17 cellular contexts compared by ENCODE assay signal in the genomic region with DNA sequence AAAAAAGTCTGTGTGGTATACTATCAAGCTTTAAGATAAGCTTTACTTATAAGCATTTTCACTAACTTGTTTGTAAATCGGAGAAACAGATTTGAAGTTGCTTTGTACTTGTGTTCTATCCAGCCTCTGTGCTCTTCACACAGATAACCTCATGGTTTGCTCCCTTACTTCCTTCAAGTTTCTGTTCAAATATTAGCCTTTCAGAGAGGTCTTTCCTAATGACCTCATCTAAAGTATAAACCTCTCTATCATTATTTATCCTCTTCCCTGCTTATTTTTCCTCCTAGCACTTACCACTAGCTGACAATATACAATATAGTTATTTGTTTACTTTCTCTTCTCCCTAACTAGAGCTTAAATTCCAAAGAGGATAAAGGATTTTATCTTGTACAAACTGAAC.
DNase-seq lines count a peak whose midpoint lies in the region; ATAC-seq and TF ChIP-seq lines count a peak whose summit lies in the region.
"Had no signal": no experiment of that assay in that cellular context is flagged by ENCODE, and none has a peak within 500 bp of the region (broad histone marks: within the 10 kb centered on the region; RNA-seq: fewer than 3 reads in every experiment).

No MANE protein-coding gene starts in this region.

- H3K79me2 ChIP-seq in SU-DHL-6 (ENCODE audit: insufficient read depth, low read length): no peaks in the 10 kb centered on the region

- H2BK12ac ChIP-seq in neuronal stem cell (ENCODE audit: low read length): no peak overlapping the region

- H4K8ac ChIP-seq in neuronal stem cell (ENCODE audit: low read depth, low read length): no peak overlapping the region

- no peak overlapping the region for H2BK15ac ChIP-seq in neuronal stem cell (ENCODE audit: low read length)

- no peak overlapping the region for H2AK5ac ChIP-seq in neuronal stem cell (ENCODE audit: low read depth, low read length)

- no peak overlapping the region for H3K23ac ChIP-seq in neuronal stem cell (ENCODE audit: low read depth, low read length, poor library complexity)

- intact Hi-C loops in natural killer cell (cut with micrococcal nuclease): loop anchor here (5.0 to 10.0 kb wide), 3 partner anchors 143 to 646 kb away; no protein-coding TSS in a partner anchor

- H3K27ac ChIP-seq in SU-DHL-6 (ENCODE audit: low read depth, low read length) (peak overlapping the region; percentile 40), brain microvascular endothelial cell (no peak overlapping the region), neuronal stem cell (replicated peaks; ENCODE audit: low read length) (no peak overlapping the region)
- H3K27ac ChIP-seq: BLaER1 treated with 17β-estradiol and CSF1 and Interleukin-3, amounts not matched to agents 10 nM and 100 nM had no signal

- in situ Hi-C loops in brain microvascular endothelial cell (cut with HindIII; ENCODE audit: low pct_ligation_motif_present, low sequenced_read_pairs): no loop called here

- H2BK5ac ChIP-seq in neuronal stem cell (ENCODE audit: low read length): no peak overlapping the region

- no peaks in the 10 kb centered on the region for H3K27me3 Mint-ChIP-seq in natural killer cell (ENCODE audit: low read depth in 2 of 2)
- H3K27me3 Mint-ChIP-seq in natural killer cell treated with Interleukin-12 subunit alpha and Interleukin-12 subunit beta and Interleukin-15 and Interleukin-18, amount 100 ng/mL, for 72 hours: no peaks in the 10 kb centered on the region

- H3K9me3 ChIP-seq in SU-DHL-6 (ENCODE audit: insufficient read depth, low read length): no peaks in the 10 kb centered on the region
- H3K9me3 ChIP-seq in neuronal stem cell (replicated peaks in 1 of 2; ENCODE audit: control insufficient read depth in 2 of 2, insufficient read depth in 1 of 2, low read depth in 1 of 2, low read length in 2 of 2): no peaks in the 10 kb centered on the region
- H3K9me3 ChIP-seq: adrenal gland; BLaER1 treated with 17β-estradiol and CSF1 and Interleukin-3, amounts not matched to agents 10 nM and 100 nM; heart right ventricle had no signal

- H3K4ac ChIP-seq in neuronal stem cell (ENCODE audit: low read length): no peak overlapping the region

- ATAC-seq in natural killer cell: no peak
- ATAC-seq in natural killer cell treated with Interleukin-12 subunit alpha and Interleukin-12 subunit beta and Interleukin-15 and Interleukin-18, amount 100 ng/mL, for 72 hours: no peak
- no peak for ATAC-seq in GM21515 (IDR thresholded peaks at IDR 0.05; ENCODE audit: unreplicated experiment)
- ATAC-seq: heart right ventricle had no signal

- no peak overlapping the region for H4K91ac ChIP-seq in neuronal stem cell (ENCODE audit: low read depth, low read length, poor library complexity)

- DNase-seq in natural killer cell (no peak), inferior parietal cortex (ENCODE audit: extremely low spot score) (peak; percentile 17), putamen (ENCODE audit: low spot score) (no peak), brain microvascular endothelial cell (no peak), neuronal stem cell (ENCODE audit: low spot score) (no peak)
- DNase-seq in natural killer cell treated with Interleukin-12 subunit alpha and Interleukin-12 subunit beta and Interleukin-15 and Interleukin-18, amount 100 ng/mL, for 72 hours (ENCODE audit: low spot score): no peak
- DNase-seq: activated CD4-positive, alpha-beta T cell treated with anti-CD3 and anti-CD28 coated beads, Interleukin-2, amount 50 U/mL, for 1 hour; adrenal gland; effector memory CD4-positive, alpha-beta T cell; heart right ventricle; NCI-H1105; stimulated activated CD4-positive, alpha-beta T cell treated with anti-CD3 and anti-CD28 coated beads, Interleukin-2, amount 100 ng/mL, for 24 hours; stimulated activated naive CD4-positive, alpha-beta T cell treated with Interleukin-2 at 50 U/mL for 16 hours had no signal

- H3K36me3 Mint-ChIP-seq in natural killer cell: peaks cover 25% of the 10 kb centered on the region
- peaks cover 27% of the 10 kb centered on the region for H3K36me3 Mint-ChIP-seq in natural killer cell treated with Interleukin-12 subunit alpha and Interleukin-12 subunit beta and Interleukin-15 and Interleukin-18, amount 100 ng/mL, for 72 hours

- H3K27me3 ChIP-seq in SU-DHL-6 (ENCODE audit: low read length) (no peaks in the 10 kb centered on the region), brain microvascular endothelial cell (replicated peaks) (no peaks in the 10 kb centered on the region), neuronal stem cell (ENCODE audit: control insufficient read depth in 3 of 3, insufficient read depth in 3 of 3, low read depth in 1 of 3, low read length in 3 of 3) (no peaks in the 10 kb centered on the region)
- H3K27me3 ChIP-seq: adrenal gland; BLaER1 treated with 17β-estradiol and CSF1 and Interleukin-3, amounts not matched to agents 10 nM and 100 nM; heart right ventricle had no signal

- H3K18ac ChIP-seq in neuronal stem cell (ENCODE audit: low read length): no peak overlapping the region

- H3K9me3 Mint-ChIP-seq in natural killer cell: no peaks in the 10 kb centered on the region
- H3K9me3 Mint-ChIP-seq in natural killer cell treated with Interleukin-12 subunit alpha and Interleukin-12 subunit beta and Interleukin-15 and Interleukin-18, amount 100 ng/mL, for 72 hours: no peaks in the 10 kb centered on the region

- H3K4me1 ChIP-seq in neuronal stem cell (ENCODE audit: control insufficient read depth in 2 of 2, insufficient read depth in 1 of 2, low read depth in 1 of 2, low read length in 2 of 2): no peaks in the 10 kb centered on the region
- H3K4me1 ChIP-seq: BLaER1 treated with 17β-estradiol and CSF1 and Interleukin-3, amounts not matched to agents 10 nM and 100 nM had no signal

- no CpG with 5 or more reads among the region's 1 CpG for WGBS in neuronal stem cell (ENCODE audit: extremely low coverage in 2 of 2, insufficient read length in 2 of 2, insufficient replicate concordance in 1 of 2), 2 donors

- H3K4me3 Mint-ChIP-seq in natural killer cell: no peak overlapping the region
- H3K4me3 Mint-ChIP-seq in natural killer cell treated with Interleukin-12 subunit alpha and Interleukin-12 subunit beta and Interleukin-15 and Interleukin-18, amount 100 ng/mL, for 72 hours: no peak overlapping the region

- H2AFZ ChIP-seq in SU-DHL-6 (ENCODE audit: low read depth, low read length, severe bottlenecking) (no peak overlapping the region), neuronal stem cell (ENCODE audit: low read length) (no peak overlapping the region)

- no peaks in the 10 kb centered on the region for H3K79me1 ChIP-seq in neuronal stem cell (ENCODE audit: low read depth, low read length)

- TF ChIP-seq CTCF in natural killer cell (IDR thresholded peaks at IDR 0.05) (no peak), SU-DHL-6 (IDR thresholded peaks at IDR 0.05; ENCODE audit: insufficient read depth, low read length, poor library complexity, severe bottlenecking) (no peak), brain microvascular endothelial cell (IDR thresholded peaks at IDR 0.05; ENCODE audit: low read depth, low read length, missing control alignments) (no peak)

- H3K4me2 ChIP-seq in SU-DHL-6 (ENCODE audit: low read depth, low read length, poor library complexity, severe bottlenecking) (no peak overlapping the region), neuronal stem cell (ENCODE audit: insufficient read depth, low read length, poor library complexity, severe bottlenecking) (no peak overlapping the region)
- H3K4me2 ChIP-seq: BLaER1 treated with 17β-estradiol and CSF1 and Interleukin-3, amounts not matched to agents 10 nM and 100 nM had no signal

- H3K36me3 ChIP-seq in SU-DHL-6 (ENCODE audit: low read length): peaks cover 45% of the 10 kb centered on the region
- peaks cover 11% of the 10 kb centered on the region for H3K36me3 ChIP-seq in brain microvascular endothelial cell (replicated peaks)
- peaks cover 0 to 49% of the 10 kb centered on the region in 2 donors for H3K36me3 ChIP-seq in neuronal stem cell (replicated peaks in 1 of 2; ENCODE audit: control insufficient read depth in 2 of 2, insufficient read depth in 2 of 2, low read length in 2 of 2)

- H3K14ac ChIP-seq in neuronal stem cell (ENCODE audit: low read length): no peak overlapping the region

- H2BK120ac ChIP-seq in neuronal stem cell (ENCODE audit: low read depth, low read length): no peak overlapping the region

- H3K4me1 Mint-ChIP-seq in natural killer cell: peaks cover 32 to 33% of the 10 kb centered on the region in 2 donors
- peaks cover 8 to 32% of the 10 kb centered on the region in 2 donors for H3K4me1 Mint-ChIP-seq in natural killer cell treated with Interleukin-12 subunit alpha and Interleukin-12 subunit beta and Interleukin-15 and Interleukin-18, amount 100 ng/mL, for 72 hours (ENCODE audit: low read depth in 2 of 2)

- no peak overlapping the region for H3K4me3 ChIP-seq in SU-DHL-6 (ENCODE audit: insufficient read depth, low read length, poor library complexity, severe bottlenecking)
- no peak overlapping the region for H3K4me3 ChIP-seq in brain microvascular endothelial cell (ENCODE audit: low read depth, low read length)
- H3K4me3 ChIP-seq in neuronal stem cell (ENCODE audit: low read length in 2 of 2): no peak overlapping the region
- H3K4me3 ChIP-seq: adrenal gland; BLaER1 treated with 17β-estradiol and CSF1 and Interleukin-3, amounts not matched to agents 10 nM and 100 nM; heart right ventricle; lung had no signal

- peak overlapping the region; percentile 81 to 84 for H3K27ac Mint-ChIP-seq in natural killer cell
- peak overlapping the region in 1 of 2 donors; percentile 52 for H3K27ac Mint-ChIP-seq in natural killer cell treated with Interleukin-12 subunit alpha and Interleukin-12 subunit beta and Interleukin-15 and Interleukin-18, amount 100 ng/mL, for 72 hours

- H3K9ac ChIP-seq in SU-DHL-6 (ENCODE audit: low read length) (no peak overlapping the region), neuronal stem cell (ENCODE audit: low read depth, low read length, poor library complexity) (no peak overlapping the region)
- H3K9ac ChIP-seq: BLaER1 treated with 17β-estradiol and CSF1 and Interleukin-3, amounts not matched to agents 10 nM and 100 nM had no signal

- H4K20me1 ChIP-seq in SU-DHL-6 (ENCODE audit: low read depth, low read length): no peaks in the 10 kb centered on the region
- H4K20me1 ChIP-seq: BLaER1 treated with 17β-estradiol and CSF1 and Interleukin-3, amounts not matched to agents 10 nM and 100 nM had no signal

- no peaks in the 10 kb centered on the region for H3K9me2 ChIP-seq in SU-DHL-6 (replicated peaks; ENCODE audit: insufficient read depth, low read length)

- H3F3A ChIP-seq in SU-DHL-6 (ENCODE audit: insufficient read depth): peaks cover 31% of the 10 kb centered on the region
